10 cellular contexts compared by ENCODE assay signal in the genomic region with DNA sequence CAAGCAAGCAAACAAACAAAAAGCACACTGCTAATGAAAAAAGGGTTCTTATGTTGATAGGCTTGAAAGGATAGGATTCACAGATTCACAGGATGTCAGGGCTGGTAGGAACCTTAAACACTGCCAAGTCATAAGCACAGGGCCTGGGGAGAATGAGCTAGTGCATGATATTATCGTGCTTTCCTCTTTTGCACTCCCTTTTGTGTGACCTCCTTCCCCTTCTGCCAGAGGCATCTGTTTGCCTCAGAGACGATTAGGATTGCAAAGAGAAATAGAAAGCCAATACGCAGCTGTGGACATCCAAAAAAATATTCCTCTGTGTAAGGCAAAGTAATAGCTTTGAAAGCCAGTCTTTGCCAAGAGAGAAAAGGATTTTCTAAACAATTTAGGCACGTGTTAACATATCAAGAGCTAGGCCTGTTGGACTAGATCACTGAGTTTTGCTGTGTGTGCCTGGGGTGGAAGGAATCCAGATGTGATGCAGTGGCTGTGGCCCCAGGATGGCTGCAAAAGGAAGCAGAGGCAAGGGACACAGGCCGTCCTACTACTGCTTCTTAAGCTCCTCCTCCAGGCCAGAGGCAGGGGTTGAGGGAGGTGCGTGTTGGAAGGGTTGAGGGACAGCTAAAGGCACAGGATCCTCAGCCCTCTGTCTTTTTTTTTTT. TPM values are rescaled to one million over a fixed set of nuclear protein-coding genes. Genes with fewer than 3 reads are reported as not detected.
DNase-seq lines count a peak whose midpoint lies in the region; ATAC-seq and TF ChIP-seq lines count a peak whose summit lies in the region.
"Had no signal": no experiment of that assay in that cellular context is flagged by ENCODE, and none has a peak within 500 bp of the region (broad histone marks: within the 10 kb centered on the region; RNA-seq: fewer than 3 reads in every experiment).

No MANE protein-coding gene starts in this region.

- 23% methylated on average over 6 of the region's 6 CpGs for whole genome bisulfite sequencing in right cardiac atrium
- WGBS in stomach, 5 donors = 51 to 72% (median 61%) methylated on average over 6 of the region's 6 CpGs

- ATAC-seq in right cardiac atrium = peak; percentile 52 to 79
- ATAC-seq in HG03354 (IDR thresholded peaks at IDR 0.05; ENCODE audit: poor library complexity, severe bottlenecking, unreplicated experiment) = no peak

- no peaks in the 10 kb centered on the region for H3K9me3 Mint-ChIP-seq in activated T-helper 1 cell treated with anti-CD3 and anti-CD28 coated beads, Interleukin-12 subunit alpha, Interleukin-12 subunit beta, Interleukin-2, Interleukin-4 antibody, amounts not matched to agents 30 ng/mL and 10 ng/mL and 1 ng/mL, durations not matched to agents 14 hours and 24 hours and 36 hours

- TF ChIP-seq CTCF in stomach (IDR thresholded peaks at IDR 0.05) = no peak

- intact Hi-C loops in activated T-helper 1 cell treated with anti-CD3 and anti-CD28 coated beads, Interleukin-12 subunit alpha, Interleukin-12 subunit beta, Interleukin-2, Interleukin-4 antibody, amounts not matched to agents 30 ng/mL and 10 ng/mL and 1 ng/mL, durations not matched to agents 14 hours and 24 hours and 36 hours (cut with micrococcal nuclease) = no loop called here
- intact Hi-C loops in right cardiac atrium (cut with DNase I) = no loop called here
- intact Hi-C loops in stomach (cut with DNase I; ENCODE audit: low total_unique reads) = no loop called here

- TF ChIP-seq EP300 in stomach (IDR thresholded peaks at IDR 0.05) = no peak

- no peak overlapping the region for H3K4me3 Mint-ChIP-seq in activated T-helper 1 cell treated with anti-CD3 and anti-CD28 coated beads, Interleukin-12 subunit alpha, Interleukin-12 subunit beta, Interleukin-2, Interleukin-4 antibody, amounts not matched to agents 30 ng/mL and 10 ng/mL and 1 ng/mL, durations not matched to agents 14 hours and 24 hours and 36 hours

- no peak for DNase-seq in activated T-helper 1 cell treated with anti-CD3 and anti-CD28 coated beads, Interleukin-12 subunit alpha, Interleukin-12 subunit beta, Interleukin-2, Interleukin-4 antibody, amounts not matched to agents 30 ng/mL and 10 ng/mL and 1 ng/mL, durations not matched to agents 14 hours and 24 hours and 36 hours (ENCODE audit: low spot score)
- DNase-seq in right cardiac atrium (peak; percentile 52 to 88 (median 83)), stomach (no peak), amygdala (lab: John Stamatoyannopoulos, UW) (no peak), MG63 (no peak)
- DNase-seq: posterior cingulate gyrus; stimulated activated naive CD4-positive, alpha-beta T cell treated with Interleukin-2 at 50 U/mL for 16 hours had no signal

- H3K27me3 Mint-ChIP-seq in activated T-helper 1 cell treated with anti-CD3 and anti-CD28 coated beads, Interleukin-12 subunit alpha, Interleukin-12 subunit beta, Interleukin-2, Interleukin-4 antibody, amounts not matched to agents 30 ng/mL and 10 ng/mL and 1 ng/mL, durations not matched to agents 14 hours and 24 hours and 36 hours (ENCODE audit: insufficient read depth) = peaks cover 7% of the 10 kb centered on the region

- H3K36me3 ChIP-seq in KOPT-K1 (ENCODE audit: insufficient read depth, low read length) (no peaks in the 10 kb centered on the region), stomach (no peaks in the 10 kb centered on the region), MG63 (no peaks in the 10 kb centered on the region)

- H3K36me3 Mint-ChIP-seq in activated T-helper 1 cell treated with anti-CD3 and anti-CD28 coated beads, Interleukin-12 subunit alpha, Interleukin-12 subunit beta, Interleukin-2, Interleukin-4 antibody, amounts not matched to agents 30 ng/mL and 10 ng/mL and 1 ng/mL, durations not matched to agents 14 hours and 24 hours and 36 hours (ENCODE audit: low read depth) = no peaks in the 10 kb centered on the region

- peaks cover 25% of the 10 kb centered on the region for H3K4me1 Mint-ChIP-seq in activated T-helper 1 cell treated with anti-CD3 and anti-CD28 coated beads, Interleukin-12 subunit alpha, Interleukin-12 subunit beta, Interleukin-2, Interleukin-4 antibody, amounts not matched to agents 30 ng/mL and 10 ng/mL and 1 ng/mL, durations not matched to agents 14 hours and 24 hours and 36 hours (ENCODE audit: low read depth)

- H3K9me3 ChIP-seq in KOPT-K1 (ENCODE audit: insufficient read depth, low read length, poor library complexity, severe bottlenecking) (peaks cover 10% of the 10 kb centered on the region), right cardiac atrium (ENCODE audit: control insufficient read depth, low read length) (no peaks in the 10 kb centered on the region), stomach (peaks cover 0 to 5% (median 0%) of the 10 kb centered on the region in 4 donors), MG63 (peaks cover 15% of the 10 kb centered on the region; the same call in 1 of the 2 replicates)

- H3K27ac ChIP-seq in KOPT-K1 (ENCODE audit: low read depth, low read length, poor library complexity, severe bottlenecking) = peak overlapping the region; percentile 81
- H3K27ac ChIP-seq in right cardiac atrium (ENCODE audit: low read length) = peak overlapping the region; percentile 46
- H3K27ac ChIP-seq in stomach = peak overlapping the region; percentile 3 to 77 (median 61)

- H3K4me3 ChIP-seq in right cardiac atrium (ENCODE audit: low read length) (no peak overlapping the region), stomach (no peak overlapping the region), MG63 (no peak overlapping the region)

- H3K27me3 ChIP-seq in right cardiac atrium (ENCODE audit: control insufficient read depth, insufficient read depth) (no peaks in the 10 kb centered on the region), stomach (no peaks in the 10 kb centered on the region), MG63 (no peaks in the 10 kb centered on the region)

- no peak for TF ChIP-seq POLR2A in stomach (IDR thresholded peaks at IDR 0.05)

- H3K27ac Mint-ChIP-seq in activated T-helper 1 cell treated with anti-CD3 and anti-CD28 coated beads, Interleukin-12 subunit alpha, Interleukin-12 subunit beta, Interleukin-2, Interleukin-4 antibody, amounts not matched to agents 30 ng/mL and 10 ng/mL and 1 ng/mL, durations not matched to agents 14 hours and 24 hours and 36 hours = peak overlapping the region; percentile 78

- peaks cover 10% of the 10 kb centered on the region for H3K4me1 ChIP-seq in right cardiac atrium (ENCODE audit: control insufficient read depth, insufficient read depth, low read length)
- H3K4me1 ChIP-seq in stomach = peaks cover 6 to 38% (median 25%) of the 10 kb centered on the region in 4 donors

RNA-seq across cellular contexts. Expression of gene MCHR1, which starts 30.6 kb away (rescaled TPM):
- total RNA-seq in activated T-helper 1 cell treated with anti-CD3 and anti-CD28 coated beads, Interleukin-12 subunit alpha, Interleukin-12 subunit beta, Interleukin-2, Interleukin-4 antibody, amounts not matched to agents 30 ng/mL and 10 ng/mL and 1 ng/mL, durations not matched to agents 14 hours and 24 hours and 36 hours = not detected in 2 replicates
- total RNA-seq in right cardiac atrium (1 to 10 TPM; 1.3 to 3.2 (median 2.1) TPM), stomach (not detected)
- polyA plus RNA-seq in right cardiac atrium (2.0 TPM), stomach (under 1 TPM in 2 of 3 donors, not detected in 1; 0.08 to 0.25 TPM)
- total RNA-seq in MG63 (2014; rRNA removed; shearing (Covaris generic); ENCODE audit: low replicate concordance) = not detected in 2 replicates
- total RNA-seq: HT-29 had no signal

Comparison
In these comparisons a context has a peak if more than half of its experiments do, and no peak if none do; other contexts are left out.
1. DNase-seq: peak in right cardiac atrium (3 of 3); none in activated T-helper 1 cell treated with anti-CD3 and anti-CD28 coated beads, Interleukin-12 subunit alpha, Interleukin-12 subunit beta, Interleukin-2, Interleukin-4 antibody, amounts not matched to agents 30 ng/mL and 10 ng/mL and 1 ng/mL, durations not matched to agents 14 hours and 24 hours and 36 hours (single experiment), stomach (single experiment), amygdala (0 of 56) and MG63 (single experiment).
2. Peak in every context shown above with its lines, with median percentiles within 50 percentile points of each other: H3K27ac ChIP-seq.